ENCODE assay signal across 1 cellular context in the genomic region with DNA sequence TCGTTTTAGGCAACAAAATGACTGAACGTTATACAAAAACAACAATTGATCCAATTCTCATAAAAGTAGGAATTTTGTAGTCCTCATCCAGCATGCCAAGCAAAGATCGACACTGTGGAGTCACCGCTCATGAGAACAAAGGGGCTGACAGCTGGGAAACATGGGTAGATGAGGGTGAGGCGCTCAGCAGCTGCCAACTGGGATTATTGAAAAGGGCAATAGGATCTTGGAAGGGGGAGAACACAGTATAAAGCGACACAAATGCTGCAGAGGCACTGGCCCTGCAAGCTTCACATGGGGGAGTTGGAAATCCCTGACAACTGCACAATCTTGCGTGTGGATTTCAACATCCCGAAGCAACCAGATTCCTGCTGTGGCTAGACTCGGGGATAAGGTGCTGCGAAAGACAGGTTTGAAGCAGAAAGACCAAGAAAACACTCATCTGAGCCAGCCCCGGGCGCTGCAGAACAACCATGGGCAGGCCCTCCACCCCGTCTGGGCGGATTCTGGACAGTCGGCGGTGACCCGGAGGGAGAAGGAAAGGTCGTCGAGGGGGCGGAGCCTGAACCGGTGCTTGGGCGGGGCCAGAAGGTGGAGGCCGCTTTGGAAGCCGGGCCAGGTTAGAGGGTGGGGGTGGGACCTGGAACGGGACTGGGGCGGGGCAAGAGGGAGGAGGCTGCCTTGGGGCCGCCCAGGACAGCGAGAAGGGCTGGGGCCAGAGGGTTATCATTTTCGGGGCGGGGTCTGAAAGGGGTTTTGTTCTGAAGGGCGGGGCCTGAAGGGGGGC.
TF ChIP-seq lines count a peak whose summit lies in the region.

No MANE protein-coding gene starts in this region.

TF ChIP-seq in GM23338, 12 proteins besides CTCF, POLR2A, EP300 and RAD21 (continued from another document):
- TF ChIP-seq, protein P1, sequence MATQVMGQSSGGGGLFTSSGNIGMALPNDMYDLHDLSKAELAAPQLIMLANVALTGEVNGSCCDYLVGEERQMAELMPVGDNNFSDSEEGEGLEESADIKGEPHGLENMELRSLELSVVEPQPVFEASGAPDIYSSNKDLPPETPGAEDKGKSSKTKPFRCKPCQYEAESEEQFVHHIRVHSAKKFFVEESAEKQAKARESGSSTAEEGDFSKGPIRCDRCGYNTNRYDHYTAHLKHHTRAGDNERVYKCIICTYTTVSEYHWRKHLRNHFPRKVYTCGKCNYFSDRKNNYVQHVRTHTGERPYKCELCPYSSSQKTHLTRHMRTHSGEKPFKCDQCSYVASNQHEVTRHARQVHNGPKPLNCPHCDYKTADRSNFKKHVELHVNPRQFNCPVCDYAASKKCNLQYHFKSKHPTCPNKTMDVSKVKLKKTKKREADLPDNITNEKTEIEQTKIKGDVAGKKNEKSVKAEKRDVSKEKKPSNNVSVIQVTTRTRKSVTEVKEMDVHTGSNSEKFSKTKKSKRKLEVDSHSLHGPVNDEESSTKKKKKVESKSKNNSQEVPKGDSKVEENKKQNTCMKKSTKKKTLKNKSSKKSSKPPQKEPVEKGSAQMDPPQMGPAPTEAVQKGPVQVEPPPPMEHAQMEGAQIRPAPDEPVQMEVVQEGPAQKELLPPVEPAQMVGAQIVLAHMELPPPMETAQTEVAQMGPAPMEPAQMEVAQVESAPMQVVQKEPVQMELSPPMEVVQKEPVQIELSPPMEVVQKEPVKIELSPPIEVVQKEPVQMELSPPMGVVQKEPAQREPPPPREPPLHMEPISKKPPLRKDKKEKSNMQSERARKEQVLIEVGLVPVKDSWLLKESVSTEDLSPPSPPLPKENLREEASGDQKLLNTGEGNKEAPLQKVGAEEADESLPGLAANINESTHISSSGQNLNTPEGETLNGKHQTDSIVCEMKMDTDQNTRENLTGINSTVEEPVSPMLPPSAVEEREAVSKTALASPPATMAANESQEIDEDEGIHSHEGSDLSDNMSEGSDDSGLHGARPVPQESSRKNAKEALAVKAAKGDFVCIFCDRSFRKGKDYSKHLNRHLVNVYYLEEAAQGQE (IDR thresholded peaks at IDR 0.05; ENCODE audit: unreplicated experiment), result no peak
